7 cellular contexts compared by ENCODE assay signal in the genomic region with DNA sequence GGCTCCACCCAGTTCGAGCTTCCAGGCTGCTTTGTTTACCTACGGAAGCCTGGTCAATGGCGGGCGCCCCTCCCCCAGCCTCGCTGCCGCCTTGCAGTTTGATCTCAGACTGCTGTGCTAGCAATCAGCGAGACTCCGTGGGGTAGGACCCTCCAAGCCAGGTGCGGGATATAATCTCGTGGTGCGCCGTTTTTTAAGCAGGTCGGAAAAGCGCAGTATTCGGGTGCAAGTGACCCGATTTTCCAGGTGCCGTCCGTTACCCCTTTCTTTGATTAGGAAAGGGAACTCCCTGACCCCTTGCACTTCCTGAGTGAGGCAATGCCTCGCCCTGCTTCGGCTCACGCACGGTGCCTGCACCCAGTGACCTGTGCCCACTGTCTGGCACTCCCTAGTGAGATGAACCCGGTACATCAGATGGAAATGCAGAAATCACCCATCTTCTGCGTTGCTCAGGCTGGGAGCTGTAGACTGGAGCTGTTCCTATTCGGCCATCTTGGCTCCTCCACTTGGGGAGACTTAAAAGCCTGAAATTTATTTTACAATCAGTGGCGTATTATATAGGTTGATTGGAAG.
DNase-seq lines count a peak whose midpoint lies in the region; ATAC-seq, FAIRE-seq and TF ChIP-seq lines count a peak whose summit lies in the region.
"Not testable (repeated sequence)": the region's sequence is repeated elsewhere in the genome, so short reads cannot be mapped to it uniquely, and the experiment has no call there.

No MANE protein-coding gene starts in this region.

- POLR2A ChIA-PET in PC-9 (lab: Charles Lee; ENCODE audit: unreplicated experiment): not testable (repeated sequence)
- POLR2A ChIA-PET in K562 (lab: Yijun Ruan, JAX): interaction anchor here (1.1 kb wide), 1 partner anchor 159 kb away, joined by 3 read pairs; no protein-coding TSS in a partner anchor

- H3K4me3 ChIP-seq in PC-9: peak overlapping the region; percentile 72
- peak overlapping the region; percentile 37 for H3K4me3 ChIP-seq in K562

- not testable (repeated sequence) for H3K9me3 ChIP-seq in PC-9 (ENCODE audit: insufficient read depth, low read depth); K562 (replicated peaks; ENCODE audit: control insufficient read depth, insufficient read depth, low read depth, low read length)

- FAIRE-seq in K562 (lab: Jason Lieb, UNC): not testable (repeated sequence)

- in situ Hi-C loops in K562 (cut with MboI): not testable (repeated sequence)

- TF ChIP-seq RAD21 in K562 (CRISPR knock-in tag; conservative IDR thresholded peaks at IDR 0.05 in 1 of 2, IDR thresholded peaks at IDR 0.05 in 1 of 2): not testable (repeated sequence)

- H3K36me3 ChIP-seq in PC-9 (ENCODE audit: low read depth); K562 (ENCODE audit: control insufficient read depth, insufficient read depth, low read length): not testable (repeated sequence)

- H4K20me1 ChIP-seq in PC-9 (ENCODE audit: insufficient read depth); K562 (replicated peaks; ENCODE audit: control insufficient read depth, insufficient read depth, low read length): not testable (repeated sequence)

- H3F3A ChIP-seq in PC-9 (ENCODE audit: insufficient read depth, low read depth): peaks cover 11% of the 10 kb centered on the region; the same call in 1 of the 2 replicates

- TF ChIP-seq EP300 in K562 (IDR thresholded peaks at IDR 0.05; ENCODE audit: low read length): not testable (repeated sequence)

- H2AFZ ChIP-seq in PC-9 (peak overlapping the region; percentile 93), K562 (ENCODE audit: low read depth, low read length) (peak overlapping the region; percentile 79)

- H3K4me1 ChIP-seq in PC-9 (replicated peaks; ENCODE audit: insufficient read depth); K562 (replicated peaks in 1 of 2; ENCODE audit: control insufficient read depth in 2 of 2, insufficient read depth in 2 of 2, low read length in 2 of 2): not testable (repeated sequence)

- H3K27ac ChIP-seq in 22Rv1 (peak overlapping the region; percentile 77), PC-9 (peak overlapping the region; percentile 57), K562 (ENCODE audit: extremely low read depth, low read depth, low read length) (peak overlapping the region; percentile 78; the same call in 2 of the 3 replicates)

- intact Hi-C loops in PC-9 (cut with micrococcal nuclease; ENCODE audit: unreplicated experiment); K562 (cut with micrococcal nuclease); posterior vena cava (cut with DNase I): not testable (repeated sequence)

- not testable (repeated sequence) for H3K9me2 ChIP-seq in PC-9 (ENCODE audit: insufficient read depth)

- H3K9me1 ChIP-seq in K562 (ENCODE audit: control insufficient read depth, insufficient read depth, low read length): not testable (repeated sequence)

- CTCF ChIA-PET in PC-9 (lab: Charles Lee); K562 (lab: Yijun Ruan, JAX; ENCODE audit: low intra/inter-chr PET ratio): not testable (repeated sequence)

- DNase-seq in DMS53 treated with DMSO at 0.1 percent for 48 hours (lab: John Stamatoyannopoulos, UW; ENCODE audit: unreplicated experiment) (peak; percentile 18), NCI-H1105 (lab: John Stamatoyannopoulos, UW) (peak; percentile 11), NCI-H460 (ENCODE audit: extremely low read depth, low read depth) (peak; percentile 15), PC-9 (peak in 1 of 2 experiments; percentile 50), K562 (ENCODE audit: extremely low read depth in 1 of 4, low spot score in 3 of 4) (peak in 2 of 4 experiments; percentile 9 to 17), posterior vena cava (ENCODE audit: low spot score) (peak; percentile 50)

- BruUV-seq in PC-9 (replicated peaks; lab: Mats Ljungman, UMichigan): not testable (repeated sequence)
- BruUV-seq in K562 (replicated peaks; lab: Mats Ljungman, UMichigan): TSS peak; percentile 92

- peak overlapping the region; percentile 62 to 83 for H3K9ac ChIP-seq in K562 (ENCODE audit: insufficient read depth in 1 of 2, low read depth in 2 of 2, low read length in 2 of 2)

- H3K4me2 ChIP-seq in PC-9 (peak overlapping the region; percentile 76), K562 (ENCODE audit: insufficient read depth, low read length) (peak overlapping the region; percentile 78)

- ATAC-seq in K562: peak; percentile 70

- H3K27me3 ChIP-seq in PC-9 (ENCODE audit: insufficient read depth, low read depth); K562 (ENCODE audit: control insufficient read depth in 2 of 2, insufficient read depth in 2 of 2, low read length in 2 of 2): not testable (repeated sequence)

- H3K79me2 ChIP-seq in PC-9 (ENCODE audit: low read depth); K562 (ENCODE audit: control insufficient read depth, insufficient read depth, low read length): not testable (repeated sequence)

- TF ChIP-seq CTCF in 22Rv1 (IDR thresholded peaks at IDR 0.05); PC-9 (conservative IDR thresholded peaks at IDR 0.05); K562 (IDR thresholded peaks at IDR 0.05 in 2 of 3, conservative IDR thresholded peaks at IDR 0.05 in 1 of 3; ENCODE audit: insufficient read depth in 2 of 3, low read depth in 1 of 3, low read length in 3 of 3): not testable (repeated sequence)

- WGBS in K562 (ENCODE audit: insufficient coverage, low coverage, missing lambda C conversion rate): 2% methylated on average over 26 of the region's 26 CpGs

- peak; percentile 76 for TF ChIP-seq POLR2A in K562 (conservative IDR thresholded peaks at IDR 0.05)

TF ChIP-seq in K562, 482 proteins besides CTCF, POLR2A, EP300 and RAD21 (continues in another document):
- 0 out of 2 replicates have a peak, but pooled peaks have one; percentile 40 for TF ChIP-seq ZBTB17 (CRISPR knock-in tag; IDR thresholded peaks at IDR 0.05)
- peak; percentile 91 to 92 for TF ChIP-seq FOXK2 (conservative IDR thresholded peaks at IDR 0.05 in 1 of 2, IDR thresholded peaks at IDR 0.05 in 1 of 2; ENCODE audit: low read depth in 2 of 2)
- TF ChIP-seq, protein P1, sequence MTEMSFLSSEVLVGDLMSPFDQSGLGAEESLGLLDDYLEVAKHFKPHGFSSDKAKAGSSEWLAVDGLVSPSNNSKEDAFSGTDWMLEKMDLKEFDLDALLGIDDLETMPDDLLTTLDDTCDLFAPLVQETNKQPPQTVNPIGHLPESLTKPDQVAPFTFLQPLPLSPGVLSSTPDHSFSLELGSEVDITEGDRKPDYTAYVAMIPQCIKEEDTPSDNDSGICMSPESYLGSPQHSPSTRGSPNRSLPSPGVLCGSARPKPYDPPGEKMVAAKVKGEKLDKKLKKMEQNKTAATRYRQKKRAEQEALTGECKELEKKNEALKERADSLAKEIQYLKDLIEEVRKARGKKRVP (CRISPR knock-in tag; IDR thresholded peaks at IDR 0.05): 0 out of 2 replicates have a peak, but pooled peaks have one; percentile 6
- peak; percentile 72 for TF ChIP-seq DMBX1 (CRISPR knock-in tag; IDR thresholded peaks at IDR 0.05; ENCODE audit: borderline replicate concordance)
- peak; percentile 49; the same call in 1 of the 2 replicates for TF ChIP-seq KLF1 (tag; IDR thresholded peaks at IDR 0.05)
- TF ChIP-seq YY1 (IDR thresholded peaks at IDR 0.05; ENCODE audit: borderline replicate concordance in 1 of 3, control insufficient read depth in 1 of 3, extremely low read depth in 1 of 3, insufficient read depth in 3 of 3, insufficient read length in 1 of 3, insufficient replicate concordance in 2 of 3, low read depth in 1 of 3, low read length in 2 of 3): peak in 2 of 3 experiments; percentile 11 to 76
- TF ChIP-seq FOXA3 (CRISPR knock-in tag; conservative IDR thresholded peaks at IDR 0.05 in 1 of 2, IDR thresholded peaks at IDR 0.05 in 1 of 2): peak; percentile 92 to 95
- peak; percentile 67; the same call in 1 of the 2 replicates for TF ChIP-seq EHMT2 (IDR thresholded peaks at IDR 0.05)
- TF ChIP-seq SMAD4 (CRISPR knock-in tag; conservative IDR thresholded peaks at IDR 0.05): peak; percentile 65
- 0 out of 2 replicates have a peak, but pooled peaks have one; percentile 22 for TF ChIP-seq NCOR1 (IDR thresholded peaks at IDR 0.05)
- TF ChIP-seq ATF1 (CRISPR knock-in tag; IDR thresholded peaks at IDR 0.05); MYBL2 (CRISPR knock-in tag; IDR thresholded peaks at IDR 0.05; ENCODE audit: borderline replicate concordance); NR4A1 (CRISPR knock-in tag; IDR thresholded peaks at IDR 0.05): not testable (repeated sequence)
- peak; percentile 48 for TF ChIP-seq ATF1 (tag; IDR thresholded peaks at IDR 0.05)
- 0 out of 2 replicates have a peak, but pooled peaks have one; percentile 23 for TF ChIP-seq SMARCE1 (IDR thresholded peaks at IDR 0.05)
- 0 out of 2 replicates have a peak, but pooled peaks have one; percentile 10 for TF ChIP-seq TAF7 (tag; IDR thresholded peaks at IDR 0.05)
- 0 out of 2 replicates have a peak, but pooled peaks have one; percentile 33 for TF ChIP-seq ZNF583 (CRISPR knock-in tag; IDR thresholded peaks at IDR 0.05)
- peak; percentile 32; the same call in 1 of the 2 replicates for TF ChIP-seq CBX5 (IDR thresholded peaks at IDR 0.05; ENCODE audit: borderline replicate concordance, low read depth)
- TF ChIP-seq MYBL2 (IDR thresholded peaks at IDR 0.05; ENCODE audit: low read depth): peak; percentile 35; the same call in 1 of the 2 replicates
- TF ChIP-seq POLR2G (IDR thresholded peaks at IDR 0.05; ENCODE audit: low read depth, low read length): peak; percentile 68
- TF ChIP-seq NR4A1 (tag; IDR thresholded peaks at IDR 0.05): 0 out of 2 replicates have a peak, but pooled peaks have one; percentile 57
- TF ChIP-seq PHF20 (IDR thresholded peaks at IDR 0.05; ENCODE audit: partially characterized antibody): peak; percentile 36
- peak; percentile 80 for TF ChIP-seq EP400 (IDR thresholded peaks at IDR 0.05)
- peak; percentile 74 for TF ChIP-seq CEBPB (tag; IDR thresholded peaks at IDR 0.05)
